In the genomic region with DNA sequence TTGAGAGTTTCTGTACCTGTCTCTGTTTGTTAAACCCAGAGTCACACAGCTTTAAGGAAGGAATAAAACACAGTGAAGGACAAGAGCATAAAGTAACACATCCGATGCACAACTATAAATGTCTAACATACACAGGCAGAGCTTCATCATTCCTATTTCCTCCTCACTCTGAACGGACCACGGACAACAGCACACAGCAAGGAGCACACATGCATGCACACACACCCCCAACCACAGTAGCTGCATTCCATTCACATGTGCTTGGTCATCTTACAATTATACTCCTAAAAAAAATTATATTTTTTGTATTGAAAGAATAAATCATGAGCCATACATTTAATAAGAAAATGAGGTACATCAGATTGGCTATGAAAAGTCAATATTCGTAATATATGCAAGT, we compare ENCODE assay signal across 18 cellular contexts.
"Had no signal": no experiment of that assay in that cellular context is flagged by ENCODE, and none has a peak within 500 bp of the region (broad histone marks: within the 10 kb centered on the region; RNA-seq: fewer than 3 reads in every experiment).

No MANE protein-coding gene starts in this region.

- FAIRE-seq: endometrium, frontal cortex had no signal

- H3K9me3 ChIP-seq: heart right ventricle, left ventricle myocardium inferior, lower lobe of right lung, stomach, thoracic aorta, transverse colon had no signal

- H3K4me1 ChIP-seq: heart right ventricle, left ventricle myocardium inferior, lower lobe of right lung, transverse colon had no signal

- H3K27me3 ChIP-seq: heart right ventricle, stomach, transverse colon had no signal

- DNase-seq: effector memory CD4-positive, alpha-beta T cell; heart right ventricle; hypothalamus; islet precursor cell; left cardiac atrium; left ventricle myocardium inferior; lower lobe of right lung; naive B cell; stimulated activated CD4-positive, alpha-beta T cell treated with anti-CD3 and anti-CD28 coated beads, Interleukin-2, amount 100 ng/mL, for 24 hours; stimulated activated CD4-positive, alpha-beta T cell treated with anti-CD3 and anti-CD28 coated beads, Interleukin-4, amount 100 ng/mL, for 4 hours; stimulated activated naive B cell treated with anti-CD40 and anti-IgM and Interleukin-4, amounts not matched to agents 10 μg/mL and 1 μg/mL and 100 μg/mL, for 72 hours; stomach; substantia nigra; transverse colon had no signal

- H3K27ac ChIP-seq: heart right ventricle, left ventricle myocardium inferior, lower lobe of right lung, skin epidermis, stomach, thoracic aorta, transverse colon had no signal

- H3K4me3 ChIP-seq: heart right ventricle, left ventricle myocardium inferior, lower lobe of right lung, skin epidermis, stomach, thoracic aorta, transverse colon had no signal
